7 cellular contexts compared by ENCODE assay signal in genomic region chr5:9124837-9125236, GRCh38.
"Had no signal": no experiment of that assay in that cellular context is flagged by ENCODE, and none has a peak within 500 bp of the region (broad histone marks: within the 10 kb centered on the region; RNA-seq: fewer than 3 reads in every experiment).

No MANE protein-coding gene starts in this region.

- H3K9me3 ChIP-seq: HAP-1 had no signal

- H3K9ac ChIP-seq: GM23248 had no signal

- H3K4me3 ChIP-seq: GM23248, HAP-1 had no signal

- H2AFZ ChIP-seq: GM23248 had no signal

- H3K4me1 ChIP-seq: HAP-1 had no signal

- DNase-seq: GM23248, GOT3, H7, HFFc6, KG1 had no signal

- ATAC-seq: HCT116 had no signal

- H3K36me3 ChIP-seq: HAP-1 had no signal

- H3K27ac ChIP-seq: GM23248 had no signal
